16 cellular contexts compared by ENCODE assay signal in genomic region chr6:109653264-109653663, GRCh38. TPM values are rescaled to one million over a fixed set of nuclear protein-coding genes. Genes with fewer than 3 reads are reported as not detected.
DNase-seq lines count a peak whose midpoint lies in the region; ATAC-seq and TF ChIP-seq lines count a peak whose summit lies in the region.
"Had no signal": no experiment of that assay in that cellular context is flagged by ENCODE, and none has a peak within 500 bp of the region (broad histone marks: within the 10 kb centered on the region; RNA-seq: fewer than 3 reads in every experiment).

No MANE protein-coding gene starts in this region.

- no peaks in the 10 kb centered on the region for H3K27me3 Mint-ChIP-seq in progenitor cell of endocrine pancreas
- no peaks in the 10 kb centered on the region for H3K27me3 Mint-ChIP-seq in stimulated activated memory B cell treated with anti-CD40 and anti-IgM and Interleukin-4, amounts not matched to agents 10 μg/mL and 1 μg/mL and 100 μg/mL, for 72 hours
- H3K27me3 Mint-ChIP-seq: CD4-positive, alpha-beta memory T cell had no signal

- peaks cover 3% of the 10 kb centered on the region for H3K9me3 Mint-ChIP-seq in progenitor cell of endocrine pancreas (ENCODE audit: low read depth)
- H3K9me3 Mint-ChIP-seq in stimulated activated memory B cell treated with anti-CD40 and anti-IgM and Interleukin-4, amounts not matched to agents 10 μg/mL and 1 μg/mL and 100 μg/mL, for 72 hours: no peaks in the 10 kb centered on the region
- H3K9me3 Mint-ChIP-seq: H9 had no signal

- DNase-seq in amniotic epithelial cell (ENCODE audit: low read depth) (peak; percentile 29), choroid plexus epithelial cell (ENCODE audit: low read depth) (peak; percentile 8), fibroblast of the aortic adventitia (ENCODE audit: low read depth) (peak; percentile 23), progenitor cell of endocrine pancreas (ENCODE audit: low spot score, unreplicated experiment) (no peak), left colon (no peak)
- DNase-seq: C1 segment of cervical spinal cord; Calu3; CD4-positive, alpha-beta memory T cell; COR-L47; DMS53; DMS79 treated with DMSO at 0.1 percent for 48 hours; GF-D8; GM23248; H9 had no signal

- no peak overlapping the region for H3K27ac Mint-ChIP-seq in progenitor cell of endocrine pancreas
- no peak overlapping the region for H3K27ac Mint-ChIP-seq in stimulated activated memory B cell treated with anti-CD40 and anti-IgM and Interleukin-4, amounts not matched to agents 10 μg/mL and 1 μg/mL and 100 μg/mL, for 72 hours
- H3K27ac Mint-ChIP-seq: CD4-positive, alpha-beta memory T cell; H9 had no signal

- peaks cover 3% of the 10 kb centered on the region for H3K36me3 Mint-ChIP-seq in progenitor cell of endocrine pancreas (ENCODE audit: insufficient read depth)
- H3K36me3 Mint-ChIP-seq in stimulated activated memory B cell treated with anti-CD40 and anti-IgM and Interleukin-4, amounts not matched to agents 10 μg/mL and 1 μg/mL and 100 μg/mL, for 72 hours: peaks cover 25% of the 10 kb centered on the region

- intact Hi-C loops in left colon (cut with DNase I, micrococcal nuclease): no loop called here

- H3K4me3 ChIP-seq in choroid plexus epithelial cell (ENCODE audit: low read depth, low read length): no peak overlapping the region
- no peak overlapping the region for H3K4me3 ChIP-seq in fibroblast of the aortic adventitia (ENCODE audit: low read depth, low read length)
- H3K4me3 ChIP-seq: GM23248 had no signal

- TF ChIP-seq CTCF in choroid plexus epithelial cell (conservative IDR thresholded peaks at IDR 0.05; ENCODE audit: low read depth, low read length) (no peak), fibroblast of the aortic adventitia (IDR thresholded peaks at IDR 0.05; ENCODE audit: insufficient read depth, low read length) (no peak), progenitor cell of endocrine pancreas (IDR thresholded peaks at IDR 0.05; ENCODE audit: unreplicated experiment) (no peak)

- H3K4me1 Mint-ChIP-seq in progenitor cell of endocrine pancreas (ENCODE audit: low read depth): peaks cover 2% of the 10 kb centered on the region
- no peaks in the 10 kb centered on the region for H3K4me1 Mint-ChIP-seq in stimulated activated memory B cell treated with anti-CD40 and anti-IgM and Interleukin-4, amounts not matched to agents 10 μg/mL and 1 μg/mL and 100 μg/mL, for 72 hours
- H3K4me1 Mint-ChIP-seq: CD4-positive, alpha-beta memory T cell; H9 had no signal

- no peak for ATAC-seq in left colon
- ATAC-seq in stimulated activated memory B cell treated with anti-CD40 and anti-IgM and Interleukin-4, amounts not matched to agents 10 μg/mL and 1 μg/mL and 100 μg/mL, for 72 hours: no peak
- ATAC-seq: HCT116 had no signal

- no peak overlapping the region for H3K4me3 Mint-ChIP-seq in progenitor cell of endocrine pancreas (ENCODE audit: low read depth)
- no peak overlapping the region for H3K4me3 Mint-ChIP-seq in stimulated activated memory B cell treated with anti-CD40 and anti-IgM and Interleukin-4, amounts not matched to agents 10 μg/mL and 1 μg/mL and 100 μg/mL, for 72 hours
- H3K4me3 Mint-ChIP-seq: CD4-positive, alpha-beta memory T cell; H9 had no signal

RNA-seq across cellular contexts. Expression of gene AK9, which starts 37.7 kb away (rescaled TPM):
- total RNA-seq in fibroblast of the aortic adventitia (ENCODE audit: low replicate concordance) (8.0 and 16.6 TPM in 2 replicates), progenitor cell of endocrine pancreas (12.8 and 16.4 TPM in 2 replicates), left colon (1 to 10 TPM; 7.0 to 7.6 TPM)

RNA-seq across cellular contexts. Expression of gene FIG4, which starts 37.8 kb away (rescaled TPM):
- total RNA-seq in fibroblast of the aortic adventitia (ENCODE audit: low replicate concordance) (28.0 and 37.7 TPM in 2 replicates), progenitor cell of endocrine pancreas (30.0 and 31.0 TPM in 2 replicates), left colon (10 to 100 TPM; 15.3 to 15.9 TPM)

Comparison
In these comparisons a context has a peak if more than half of its experiments do, and no peak if none do; other contexts are left out.
1. DNase-seq: peak in amniotic epithelial cell (single experiment), choroid plexus epithelial cell (single experiment) and fibroblast of the aortic adventitia (single experiment); none in progenitor cell of endocrine pancreas (single experiment) and left colon (0 of 2).